8 cellular contexts compared by ENCODE assay signal in the genomic region with DNA sequence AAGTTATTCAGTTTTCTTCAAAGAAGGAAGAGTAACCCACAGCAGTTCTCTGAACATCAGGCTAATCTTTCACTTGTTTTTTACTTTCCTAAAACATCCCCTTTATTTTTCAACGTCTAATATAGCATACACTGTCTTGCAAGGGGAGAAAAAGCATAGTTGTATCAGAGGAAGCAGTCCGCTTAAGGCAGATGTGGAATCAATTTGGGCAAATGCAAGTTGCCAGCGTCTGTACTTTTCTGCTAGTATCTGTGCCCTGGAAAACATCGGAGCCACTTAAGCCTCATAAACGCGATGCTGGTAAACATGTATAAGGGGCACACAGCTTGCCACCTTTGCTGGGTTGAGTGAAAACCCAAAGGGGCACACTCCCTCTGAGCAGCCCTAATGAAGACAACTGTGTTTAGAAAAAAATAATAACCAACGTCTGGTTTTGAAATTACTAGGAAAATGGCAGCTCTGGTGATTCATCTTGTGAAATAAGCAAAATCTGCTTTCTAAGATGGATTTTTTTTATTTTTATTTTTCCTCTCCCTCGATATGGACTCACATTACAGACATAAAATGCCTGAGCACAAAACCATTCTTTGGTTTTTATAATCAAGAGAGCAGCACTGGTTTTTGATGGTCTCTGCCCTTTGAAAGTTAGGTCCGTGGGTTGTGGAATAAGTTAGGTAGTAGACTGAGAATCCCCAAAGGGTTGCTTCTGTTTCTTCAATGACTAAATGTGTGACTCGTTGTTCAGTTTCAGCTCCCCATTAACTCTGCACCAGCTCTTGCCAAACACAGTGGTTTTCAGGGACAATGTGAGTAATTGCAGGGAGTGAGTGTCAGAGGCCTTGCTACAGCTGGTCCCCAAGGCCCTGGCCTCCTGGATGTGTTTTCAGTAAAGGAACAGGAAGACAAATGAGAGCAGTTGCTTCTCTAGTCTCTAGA. TPM values are rescaled to one million over a fixed set of nuclear protein-coding genes. Genes with fewer than 3 reads are reported as not detected.
DNase-seq lines count a peak whose midpoint lies in the region; ATAC-seq and TF ChIP-seq lines count a peak whose summit lies in the region.

No MANE protein-coding gene starts in this region.

- POLR2A ChIA-PET in GM10248 (lab: Yijun Ruan, JAX): no interaction called here

- CTCF ChIA-PET in GM10248 (lab: Yijun Ruan, JAX): interaction anchor here (1.0 to 2.4 kb wide), 5 partner anchors 10 to 50 kb away, joined by 3 to 13 read pairs (median 10); no protein-coding TSS in a partner anchor
- CTCF ChIA-PET in mammary epithelial cell (lab: Charles Lee; ENCODE audit: low non-redundant PET): no interaction called here

- TF ChIP-seq CTCF in GM10248 (IDR thresholded peaks at IDR 0.05; ENCODE audit: control extremely low read depth, extremely low read depth, low read depth, missing control alignments): no peak
- no peak for TF ChIP-seq CTCF in mammary epithelial cell (conservative IDR thresholded peaks at IDR 0.05 in 1 of 2, IDR thresholded peaks at IDR 0.05 in 1 of 2; ENCODE audit: extremely low read depth in 1 of 2, insufficient read depth in 1 of 2, low read depth in 1 of 2, low read length in 2 of 2)
- no peak for TF ChIP-seq CTCF in upper lobe of right lung (IDR thresholded peaks at IDR 0.05)
- no peak for TF ChIP-seq CTCF in uterus (IDR thresholded peaks at IDR 0.05)

- peak; percentile 86 for ATAC-seq in GM21381 (IDR thresholded peaks at IDR 0.05; ENCODE audit: unreplicated experiment)
- ATAC-seq in HG03565 (IDR thresholded peaks at IDR 0.05; ENCODE audit: unreplicated experiment): peak; percentile 94
- no peak for ATAC-seq in upper lobe of right lung

- H3K36me3 ChIP-seq in mammary epithelial cell (ENCODE audit: insufficient read depth, low read length): no peaks in the 10 kb centered on the region
- H3K36me3 ChIP-seq in upper lobe of right lung: no peaks in the 10 kb centered on the region
- H3K36me3 ChIP-seq in uterus: no peaks in the 10 kb centered on the region

- no peaks in the 10 kb centered on the region for H4K20me1 ChIP-seq in mammary epithelial cell (ENCODE audit: insufficient read depth, low read length)

- H3K27me3 ChIP-seq in mammary epithelial cell (ENCODE audit: insufficient read depth, low read length) (no peaks in the 10 kb centered on the region), upper lobe of right lung (no peaks in the 10 kb centered on the region), uterus (no peaks in the 10 kb centered on the region)

- dilution Hi-C loops in mammary epithelial cell (cut with HindIII; ENCODE audit: low sequenced_read_pairs): no loop called here

- H3K4me3 ChIP-seq in mammary epithelial cell (replicated peaks in 1 of 3; ENCODE audit: insufficient read depth in 1 of 3, low read depth in 2 of 3, low read length in 3 of 3): no peak overlapping the region
- no peak overlapping the region for H3K4me3 ChIP-seq in upper lobe of right lung
- H3K4me3 ChIP-seq in uterus: no peak overlapping the region

- H3K9me3 ChIP-seq in mammary epithelial cell (replicated peaks; ENCODE audit: insufficient read depth, low read length): no peaks in the 10 kb centered on the region
- no peaks in the 10 kb centered on the region for H3K9me3 ChIP-seq in upper lobe of right lung
- H3K9me3 ChIP-seq in uterus: no peaks in the 10 kb centered on the region

- H2AFZ ChIP-seq in mammary epithelial cell (ENCODE audit: low read depth, low read length): no peak overlapping the region

- H3K4me2 ChIP-seq in mammary epithelial cell (ENCODE audit: insufficient read depth, low read depth, low read length): no peak overlapping the region

- no peaks in the 10 kb centered on the region for H3K4me1 ChIP-seq in mammary epithelial cell (ENCODE audit: insufficient read depth, low read length)
- H3K4me1 ChIP-seq in upper lobe of right lung: no peaks in the 10 kb centered on the region
- H3K4me1 ChIP-seq in uterus: no peaks in the 10 kb centered on the region

- H3K9ac ChIP-seq in mammary epithelial cell (ENCODE audit: insufficient read depth, low read length): no peak overlapping the region

- WGBS in mammary epithelial cell (ENCODE audit: low coverage, missing lambda C conversion rate): 69% methylated on average over 10 of the region's 10 CpGs

- no peaks in the 10 kb centered on the region for H3K79me2 ChIP-seq in mammary epithelial cell (ENCODE audit: insufficient read depth, low read length)

- no peak for TF ChIP-seq POLR2A in uterus (IDR thresholded peaks at IDR 0.05)

- DNase-seq in GM10248 (ENCODE audit: extremely low spot score) (peak; percentile 65), mammary epithelial cell (peak; percentile 70), upper lobe of right lung (no peak), uterus (no peak)
- DNase-seq in stimulated activated CD4-positive, alpha-beta T cell treated with anti-CD3 and anti-CD28 coated beads, Interleukin-1b, Interleukin-23, amount 100 ng/mL, for 48 hours: peak; percentile 74
- no peak for DNase-seq in effector CD8-positive, alpha-beta T cell (lab: John Stamatoyannopoulos, UW)

- H3K27ac ChIP-seq in mammary epithelial cell (ENCODE audit: insufficient read depth, low read depth, low read length) (no peak overlapping the region), upper lobe of right lung (no peak overlapping the region), uterus (no peak overlapping the region)

- BruUV-seq in mammary epithelial cell (replicated peaks; lab: Mats Ljungman, UMichigan): no TSS peak

- intact Hi-C loops in mammary epithelial cell (cut with micrococcal nuclease): no loop called here
- intact Hi-C loops in upper lobe of right lung (cut with DNase I): no loop called here
- intact Hi-C loops in uterus (cut with DNase I; ENCODE audit: low total_unique reads): no loop called here

- in situ Hi-C loops in mammary epithelial cell (cut with MboI; ENCODE audit: low sequenced_read_pairs in 2 of 2): no loop called here

RNA-seq across cellular contexts. Expression of a gene that starts 24.5 kb away (rescaled TPM):
- total RNA-seq in mammary epithelial cell: 10 to 100 TPM; 17.3 to 19.7 TPM
- 12.8 TPM for polyA plus RNA-seq in mammary epithelial cell
- not detected for polyA minus RNA-seq in mammary epithelial cell
- 25.2 TPM for total RNA-seq in upper lobe of right lung
- total RNA-seq in uterus: 100 to 1,000 TPM in 1 of 4 donors, 10 to 100 TPM in 3; 22.7 to 208 (median 32.4) TPM

Comparison
In these comparisons a context has a peak if more than half of its experiments do, and no peak if none do; other contexts are left out.
1. DNase-seq: peak in GM10248 (single experiment), mammary epithelial cell (single experiment) and stimulated activated CD4-positive, alpha-beta T cell treated with anti-CD3 and anti-CD28 coated beads, Interleukin-1b, Interleukin-23, amount 100 ng/mL, for 48 hours (single experiment); none in upper lobe of right lung (single experiment), uterus (0 of 2) and effector CD8-positive, alpha-beta T cell (single experiment).